ENCODE assay signal across 1 cellular context in genomic region chr6:54700158-54700557, GRCh38.
TF ChIP-seq lines count a peak whose summit lies in the region.

No MANE protein-coding gene starts in this region.

TF ChIP-seq in GM12878, 131 proteins besides CTCF, POLR2A, EP300 and RAD21 (continued from another document):
- TF ChIP-seq, protein P1, sequence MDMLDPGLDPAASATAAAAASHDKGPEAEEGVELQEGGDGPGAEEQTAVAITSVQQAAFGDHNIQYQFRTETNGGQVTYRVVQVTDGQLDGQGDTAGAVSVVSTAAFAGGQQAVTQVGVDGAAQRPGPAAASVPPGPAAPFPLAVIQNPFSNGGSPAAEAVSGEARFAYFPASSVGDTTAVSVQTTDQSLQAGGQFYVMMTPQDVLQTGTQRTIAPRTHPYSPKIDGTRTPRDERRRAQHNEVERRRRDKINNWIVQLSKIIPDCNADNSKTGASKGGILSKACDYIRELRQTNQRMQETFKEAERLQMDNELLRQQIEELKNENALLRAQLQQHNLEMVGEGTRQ (IDR thresholded peaks at IDR 0.05; ENCODE audit: borderline replicate concordance, low read depth, low read length): no peak
- TF ChIP-seq, protein P2, sequence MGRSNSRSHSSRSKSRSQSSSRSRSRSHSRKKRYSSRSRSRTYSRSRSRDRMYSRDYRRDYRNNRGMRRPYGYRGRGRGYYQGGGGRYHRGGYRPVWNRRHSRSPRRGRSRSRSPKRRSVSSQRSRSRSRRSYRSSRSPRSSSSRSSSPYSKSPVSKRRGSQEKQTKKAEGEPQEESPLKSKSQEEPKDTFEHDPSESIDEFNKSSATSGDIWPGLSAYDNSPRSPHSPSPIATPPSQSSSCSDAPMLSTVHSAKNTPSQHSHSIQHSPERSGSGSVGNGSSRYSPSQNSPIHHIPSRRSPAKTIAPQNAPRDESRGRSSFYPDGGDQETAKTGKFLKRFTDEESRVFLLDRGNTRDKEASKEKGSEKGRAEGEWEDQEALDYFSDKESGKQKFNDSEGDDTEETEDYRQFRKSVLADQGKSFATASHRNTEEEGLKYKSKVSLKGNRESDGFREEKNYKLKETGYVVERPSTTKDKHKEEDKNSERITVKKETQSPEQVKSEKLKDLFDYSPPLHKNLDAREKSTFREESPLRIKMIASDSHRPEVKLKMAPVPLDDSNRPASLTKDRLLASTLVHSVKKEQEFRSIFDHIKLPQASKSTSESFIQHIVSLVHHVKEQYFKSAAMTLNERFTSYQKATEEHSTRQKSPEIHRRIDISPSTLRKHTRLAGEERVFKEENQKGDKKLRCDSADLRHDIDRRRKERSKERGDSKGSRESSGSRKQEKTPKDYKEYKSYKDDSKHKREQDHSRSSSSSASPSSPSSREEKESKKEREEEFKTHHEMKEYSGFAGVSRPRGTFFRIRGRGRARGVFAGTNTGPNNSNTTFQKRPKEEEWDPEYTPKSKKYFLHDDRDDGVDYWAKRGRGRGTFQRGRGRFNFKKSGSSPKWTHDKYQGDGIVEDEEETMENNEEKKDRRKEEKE (IDR thresholded peaks at IDR 0.05): no peak
- TF ChIP-seq, protein P3, sequence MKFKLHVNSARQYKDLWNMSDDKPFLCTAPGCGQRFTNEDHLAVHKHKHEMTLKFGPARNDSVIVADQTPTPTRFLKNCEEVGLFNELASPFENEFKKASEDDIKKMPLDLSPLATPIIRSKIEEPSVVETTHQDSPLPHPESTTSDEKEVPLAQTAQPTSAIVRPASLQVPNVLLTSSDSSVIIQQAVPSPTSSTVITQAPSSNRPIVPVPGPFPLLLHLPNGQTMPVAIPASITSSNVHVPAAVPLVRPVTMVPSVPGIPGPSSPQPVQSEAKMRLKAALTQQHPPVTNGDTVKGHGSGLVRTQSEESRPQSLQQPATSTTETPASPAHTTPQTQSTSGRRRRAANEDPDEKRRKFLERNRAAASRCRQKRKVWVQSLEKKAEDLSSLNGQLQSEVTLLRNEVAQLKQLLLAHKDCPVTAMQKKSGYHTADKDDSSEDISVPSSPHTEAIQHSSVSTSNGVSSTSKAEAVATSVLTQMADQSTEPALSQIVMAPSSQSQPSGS (IDR thresholded peaks at IDR 0.05; ENCODE audit: low read length): no peak
- no peak for TF ChIP-seq ZNF687 (IDR thresholded peaks at IDR 0.05)
TF ChIP-seq in GM12878: peak in this region for 6.
